Comparison of ENCODE assay signal across 14 cellular contexts in the genomic region with DNA sequence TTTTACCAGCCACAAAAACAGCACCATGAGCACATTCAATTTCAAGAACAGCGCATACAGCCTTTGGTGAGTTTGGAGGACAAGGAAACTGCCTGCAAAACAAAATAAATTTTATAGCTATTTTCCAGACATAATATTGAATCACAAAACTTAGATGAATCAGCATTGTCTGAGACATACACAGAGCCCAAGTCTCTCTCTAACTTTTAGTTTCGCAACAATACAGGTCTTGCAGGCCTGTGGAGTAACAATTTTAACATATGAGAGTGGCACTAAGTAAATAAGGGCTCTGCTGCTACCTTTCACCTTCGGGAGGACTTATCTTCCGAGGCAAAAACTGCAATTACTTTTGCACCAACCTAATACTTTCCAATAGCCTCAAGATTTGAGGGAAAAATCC. TPM values are rescaled to one million over a fixed set of nuclear protein-coding genes. Genes with fewer than 3 reads are reported as not detected.
DNase-seq lines count a peak whose midpoint lies in the region; ATAC-seq, FAIRE-seq and TF ChIP-seq lines count a peak whose summit lies in the region.
"Had no signal": no experiment of that assay in that cellular context is flagged by ENCODE, and none has a peak within 500 bp of the region (broad histone marks: within the 10 kb centered on the region; RNA-seq: fewer than 3 reads in every experiment).

No MANE protein-coding gene starts in this region.

- no peaks in the 10 kb centered on the region for H3K79me2 ChIP-seq in keratinocyte (ENCODE audit: control insufficient read depth, insufficient read depth, low read length)

- peak overlapping the region; percentile 65 for H3K9ac ChIP-seq in keratinocyte (ENCODE audit: control insufficient read depth, extremely low read depth, insufficient read depth, low read length)
- H3K9ac ChIP-seq: KMS-11 had no signal

- DNase-seq in AG04450 (ENCODE audit: low read depth, low spot score), result peak; percentile 10
- DNase-seq in HT1080 (ENCODE audit: low read depth), result peak; percentile 13
- peak; percentile 85 for DNase-seq in amniotic epithelial cell (ENCODE audit: low read depth)
- DNase-seq in keratinocyte (ENCODE audit: low read depth, low spot score), result no peak
- no peak for DNase-seq in kidney glomerular epithelial cell (lab: John Stamatoyannopoulos, UW)
- DNase-seq in NCI-H146 (lab: John Stamatoyannopoulos, UW), result no peak
- no peak for DNase-seq in activated gamma-delta T cell treated with Interleukin-2 at 50 U/mL for 16 hours
- DNase-seq: activated CD4-positive, alpha-beta T cell treated with anti-CD3 and anti-CD28 coated beads for 4 hours; NCI-H2227 treated with DMSO at 0.1 percent for 48 hours had no signal

- H3K4me1 ChIP-seq in keratinocyte (ENCODE audit: control insufficient read depth, extremely low read depth, insufficient read depth, low read length), result peaks cover 50% of the 10 kb centered on the region

- H3K36me3 ChIP-seq in keratinocyte (ENCODE audit: control insufficient read depth in 2 of 2, extremely low read depth in 1 of 2, insufficient read depth in 2 of 2, low read length in 2 of 2), result no peaks in the 10 kb centered on the region
- H3K36me3 ChIP-seq: SJSA1 had no signal

- H3K4me3 ChIP-seq in AG04450 (ENCODE audit: low read depth, low read length) (no peak overlapping the region), keratinocyte (ENCODE audit: control insufficient read depth in 2 of 3, extremely low read depth in 1 of 3, insufficient read depth in 2 of 3, low read depth in 1 of 3, low read length in 3 of 3) (no peak overlapping the region)
- H3K4me3 ChIP-seq: SJSA1 had no signal

- H2AFZ ChIP-seq in keratinocyte (ENCODE audit: control insufficient read depth, low read length), result peak overlapping the region; percentile 24

- peak; percentile 77 for FAIRE-seq in keratinocyte (lab: Jason Lieb, UNC)

- no peaks in the 10 kb centered on the region for H3K9me3 ChIP-seq in AG04450 (ENCODE audit: control insufficient read depth, insufficient read depth, low read length)
- no peaks in the 10 kb centered on the region for H3K9me3 ChIP-seq in keratinocyte (ENCODE audit: control insufficient read depth, low read depth, low read length)
- H3K9me3 ChIP-seq: SJSA1 had no signal

- H4K20me1 ChIP-seq in keratinocyte (ENCODE audit: control insufficient read depth, extremely low read depth, insufficient read depth, low read length), result no peaks in the 10 kb centered on the region

- H3K4me2 ChIP-seq in keratinocyte (ENCODE audit: control insufficient read depth, extremely low read depth, insufficient read depth, low read depth, low read length), result peak overlapping the region; percentile 24
- H3K4me2 ChIP-seq: KMS-11 had no signal

- ATAC-seq in HG03175 (IDR thresholded peaks at IDR 0.05; ENCODE audit: unreplicated experiment), result no peak
- ATAC-seq: activated T-helper 17 cell treated with anti-CD3 and anti-CD28 coated beads, Interleukin-2, amount 50 U/mL, for 72 hours had no signal

- TF ChIP-seq CTCF in AG04450 (IDR thresholded peaks at IDR 0.05; ENCODE audit: low read depth, low read length), result no peak
- TF ChIP-seq CTCF in keratinocyte (optimal IDR thresholded peaks at IDR 0.05 in 1 of 3, IDR thresholded peaks at IDR 0.05 in 1 of 3, conservative IDR thresholded peaks at IDR 0.05 in 1 of 3; ENCODE audit: extremely low read depth in 1 of 3, insufficient read depth in 2 of 3, low read length in 3 of 3), result no peak

- POLR2A ChIA-PET in AG04450 (lab: Yijun Ruan, JAX), result no interaction called here

- dilution Hi-C loops in keratinocyte (cut with MboI; ENCODE audit: extremely low pct_ligation_motif_present, low sequenced_read_pairs), result no loop called here

- H3K27ac ChIP-seq in AG04450 (ENCODE audit: low read depth, low read length) (no peak overlapping the region), keratinocyte (ENCODE audit: control insufficient read depth, insufficient read depth, low read length) (peak overlapping the region; percentile 99)
- H3K27ac ChIP-seq: C4-2B, KMS-11, SJSA1 had no signal

- no peaks in the 10 kb centered on the region for H3K9me1 ChIP-seq in keratinocyte (ENCODE audit: control insufficient read depth, extremely low read depth, insufficient read depth, low read length)

- CTCF ChIA-PET in AG04450 (lab: Charles Lee), result interaction anchor here (0.7 kb wide), 1 partner anchor 37 kb away, joined by 3 read pairs; no protein-coding TSS in a partner anchor

- H3K27me3 ChIP-seq in AG04450 (ENCODE audit: control insufficient read depth, insufficient read depth, low read length) (no peaks in the 10 kb centered on the region), keratinocyte (ENCODE audit: control insufficient read depth, extremely low read depth, insufficient read depth, low read length) (no peaks in the 10 kb centered on the region)
- H3K27me3 ChIP-seq: SJSA1 had no signal

RNA-seq across cellular contexts. Expression of a gene that starts 56.1 kb away (rescaled TPM):
- polyA plus RNA-seq in AG04450 (2011; rRNA removed) (23.7 and 27.8 TPM in 2 replicates), keratinocyte (23.0 to 38.5 TPM (median 35.9 TPM) in 3 replicates)
- polyA minus RNA-seq in AG04450 (2011; rRNA and poly(A)+ RNA removed), result 20.5 and 34.4 TPM in 2 replicates
- total RNA-seq in HT1080 (2014; rRNA removed; shearing (Covaris generic)), result 19.1 and 25.1 TPM in 2 replicates
- 32.8 and 35.3 TPM in 2 replicates for polyA plus RNA-seq in HT1080 (2015; cell fraction: cytosol; rRNA removed)
- 16.1 and 20.2 TPM in 2 replicates for polyA plus RNA-seq in HT1080 (2015; cell fraction: nucleus; rRNA removed)
- polyA plus RNA-seq in keratinocyte (2011; ENCODE audit: low read depth), result 67.1 TPM
- 12.2 and 21.4 TPM in 2 replicates for polyA plus RNA-seq in keratinocyte (2011; cell fraction: cytosol; rRNA removed)
- polyA plus RNA-seq in keratinocyte (2011; cell fraction: nucleus; rRNA removed), result 19.8 and 24.9 TPM in 2 replicates
- 17.9 and 18.8 TPM in 2 replicates for polyA plus RNA-seq in keratinocyte (2012; ENCODE audit: low replicate concordance)
- 14.7 to 50.2 TPM (median 36.6 TPM) in 3 replicates for polyA minus RNA-seq in keratinocyte
- polyA minus RNA-seq in keratinocyte (2011; cell fraction: cytosol; rRNA and poly(A)+ RNA removed), result 12.3 TPM
- polyA minus RNA-seq in keratinocyte (2011; cell fraction: nucleus; rRNA and poly(A)+ RNA removed), result 32.1 and 41.7 TPM in 2 replicates

RNA-seq across cellular contexts. Expression of a gene that starts 56.6 kb away (rescaled TPM):
- polyA plus RNA-seq in AG04450 (2011; rRNA removed) (8.0 and 10.2 TPM in 2 replicates), keratinocyte (3.3 to 4.8 TPM (median 4.8 TPM) in 3 replicates)
- polyA minus RNA-seq in AG04450 (2011; rRNA and poly(A)+ RNA removed), result 6.0 and 7.2 TPM in 2 replicates
- total RNA-seq in HT1080 (2014; rRNA removed; shearing (Covaris generic)), result 3.3 and 3.7 TPM in 2 replicates
- 5.6 and 7.5 TPM in 2 replicates for polyA plus RNA-seq in HT1080 (2015; cell fraction: cytosol; rRNA removed)
- polyA plus RNA-seq in HT1080 (2015; cell fraction: nucleus; rRNA removed), result 9.3 and 12.6 TPM in 2 replicates
- 5.6 TPM for polyA plus RNA-seq in keratinocyte (2011; ENCODE audit: low read depth)
- 2.2 and 3.7 TPM in 2 replicates for polyA plus RNA-seq in keratinocyte (2011; cell fraction: cytosol; rRNA removed)
- polyA plus RNA-seq in keratinocyte (2011; cell fraction: nucleus; rRNA removed), result 5.6 and 7.9 TPM in 2 replicates
- polyA plus RNA-seq in keratinocyte (2012; ENCODE audit: low replicate concordance), result 3.1 and 5.1 TPM in 2 replicates
- 3.0 to 5.0 TPM (median 4.3 TPM) in 3 replicates for polyA minus RNA-seq in keratinocyte
- polyA minus RNA-seq in keratinocyte (2011; cell fraction: cytosol; rRNA and poly(A)+ RNA removed), result 4.6 TPM
- 3.3 and 4.2 TPM in 2 replicates for polyA minus RNA-seq in keratinocyte (2011; cell fraction: nucleus; rRNA and poly(A)+ RNA removed)

Comparison
In these comparisons a context has a peak if more than half of its experiments do, and no peak if none do; other contexts are left out.
1. DNase-seq: peak in AG04450 (single experiment), HT1080 (single experiment) and amniotic epithelial cell (single experiment); none in keratinocyte (single experiment), kidney glomerular epithelial cell (single experiment), NCI-H146 (single experiment) and activated gamma-delta T cell treated with Interleukin-2 at 50 U/mL for 16 hours (single experiment).